Comparison of ENCODE assay signal across 9 cellular contexts in genomic region chr6:71190809-71191208, GRCh38.
DNase-seq lines count a peak whose midpoint lies in the region; ATAC-seq and TF ChIP-seq lines count a peak whose summit lies in the region.
"Had no signal": no experiment of that assay in that cellular context is flagged by ENCODE, and none has a peak within 500 bp of the region (broad histone marks: within the 10 kb centered on the region; RNA-seq: fewer than 3 reads in every experiment).

No MANE protein-coding gene starts in this region.

- no peak overlapping the region for H2AFZ ChIP-seq in OCI-LY7 (ENCODE audit: low read length)

- WGBS in esophagus muscularis mucosa, result 19% methylated on average over 3 of the region's 3 CpGs
- 3 to 10% (median 7%) methylated on average over 3 of the region's 3 CpGs for WGBS in spleen, 5 donors

- CTCF ChIA-PET in OCI-LY7 (lab: Charles Lee; ENCODE audit: unreplicated experiment), result no interaction called here
- CTCF ChIA-PET in activated naive CD4-positive, alpha-beta T cell treated with anti-CD3 and anti-CD28 coated beads for 36 hours (lab: Charles Lee), result interaction anchor here (0.5 to 1.9 kb wide), 5 partner anchors 151 to 569 kb away, joined by 3 to 10 read pairs (median 4); no protein-coding TSS in a partner anchor

- no peaks in the 10 kb centered on the region for H3K9me2 ChIP-seq in OCI-LY7 (ENCODE audit: insufficient read depth, low read length)

- peaks cover 4% of the 10 kb centered on the region for H3K27me3 Mint-ChIP-seq in activated naive CD4-positive, alpha-beta T cell treated with anti-CD3 and anti-CD28 coated beads for 36 hours (ENCODE audit: low read depth)

- no peaks in the 10 kb centered on the region for H3K4me1 Mint-ChIP-seq in activated naive CD4-positive, alpha-beta T cell treated with anti-CD3 and anti-CD28 coated beads for 36 hours (ENCODE audit: low read depth)

- H3K9me3 Mint-ChIP-seq in activated naive CD4-positive, alpha-beta T cell treated with anti-CD3 and anti-CD28 coated beads for 36 hours, result no peaks in the 10 kb centered on the region

- H3K4me2 ChIP-seq in OCI-LY7 (ENCODE audit: low read length), result no peak overlapping the region

- no peak for ATAC-seq in sciatic nerve

- no peak overlapping the region for H3K4me3 ChIP-seq in OCI-LY7 (ENCODE audit: low read depth, low read length, poor library complexity, severe bottlenecking)
- no peak overlapping the region for H3K4me3 ChIP-seq in esophagus muscularis mucosa
- no peak overlapping the region for H3K4me3 ChIP-seq in spleen

- no peak overlapping the region for H3K4me3 Mint-ChIP-seq in activated naive CD4-positive, alpha-beta T cell treated with anti-CD3 and anti-CD28 coated beads for 36 hours

- H3K27me3 ChIP-seq in esophagus muscularis mucosa (no peaks in the 10 kb centered on the region), spleen (replicated peaks in 1 of 7) (no peaks in the 10 kb centered on the region)

- TF ChIP-seq POLR2A in esophagus muscularis mucosa (IDR thresholded peaks at IDR 0.05; ENCODE audit: low read depth), result no peak
- TF ChIP-seq POLR2A in spleen (IDR thresholded peaks at IDR 0.05), result no peak

- H3K27ac ChIP-seq in OCI-LY7 (ENCODE audit: low read depth, low read length, poor library complexity, severe bottlenecking), result no peak overlapping the region
- H3K27ac ChIP-seq in esophagus muscularis mucosa (replicated peaks in 1 of 4), result no peak overlapping the region
- H3K27ac ChIP-seq in spleen, result no peak overlapping the region

- H3K27ac Mint-ChIP-seq in activated naive CD4-positive, alpha-beta T cell treated with anti-CD3 and anti-CD28 coated beads for 36 hours, result no peak overlapping the region

- peak; percentile 39 for DNase-seq in NCI-H82 (lab: John Stamatoyannopoulos, UW)
- no peak for DNase-seq in NCI-H82 treated with DMSO at 0.1 percent for 48 hours (lab: John Stamatoyannopoulos, UW; ENCODE audit: unreplicated experiment)
- DNase-seq in OCI-LY7 (ENCODE audit: low spot score), result peak; percentile 67
- DNase-seq in esophagus muscularis mucosa (ENCODE audit: extremely low spot score), result no peak
- DNase-seq in spleen, result no peak
- DNase-seq in activated naive CD4-positive, alpha-beta T cell treated with anti-CD3 and anti-CD28 coated beads for 36 hours, result no peak
- DNase-seq in anterior cingulate cortex (lab: John Stamatoyannopoulos, UW), result no peak
- no peak for DNase-seq in sciatic nerve (ENCODE audit: low spot score)
- DNase-seq: stimulated activated CD4-positive, alpha-beta T cell treated with anti-CD3 and anti-CD28 coated beads, Interleukin-15, amount 100 ng/mL, for 24 hours had no signal

- no peaks in the 10 kb centered on the region for H4K20me1 ChIP-seq in OCI-LY7 (ENCODE audit: insufficient read depth, low read length)

- no TSS peak for BruUV-seq in OCI-LY7 (replicated peaks; lab: Mats Ljungman, UMichigan)

- TF ChIP-seq CTCF in OCI-LY7 (conservative IDR thresholded peaks at IDR 0.05; ENCODE audit: low read length) (peak; percentile 87), esophagus muscularis mucosa (IDR thresholded peaks at IDR 0.05) (peak; percentile 18 to 28 (median 23)), spleen (IDR thresholded peaks at IDR 0.05 in 8 of 11, conservative IDR thresholded peaks at IDR 0.05 in 3 of 11) (peak in 7 of 11 experiments; percentile 29 to 55 (median 40))

- TF ChIP-seq EP300 in esophagus muscularis mucosa (IDR thresholded peaks at IDR 0.05), result no peak

- H3K9me3 ChIP-seq in OCI-LY7 (ENCODE audit: low read length) (no peaks in the 10 kb centered on the region), esophagus muscularis mucosa (no peaks in the 10 kb centered on the region), spleen (no peaks in the 10 kb centered on the region)

- intact Hi-C loops in OCI-LY7 (cut with micrococcal nuclease; ENCODE audit: unreplicated experiment), result loop anchor here (1.0 kb wide), 1 partner anchor 158 kb away; no protein-coding TSS in a partner anchor
- intact Hi-C loops in esophagus muscularis mucosa (cut with DNase I), result loop anchor here (2.0 kb wide), 1 partner anchor 158 kb away; no protein-coding TSS in a partner anchor
- intact Hi-C loops in spleen (cut with DNase I; ENCODE audit: low total_unique reads), result loop anchor here (5.0 kb wide), 1 partner anchor 156 kb away; no protein-coding TSS in a partner anchor
- intact Hi-C loops in activated naive CD4-positive, alpha-beta T cell treated with anti-CD3 and anti-CD28 coated beads for 36 hours (cut with micrococcal nuclease), result loop anchor here (1.0 to 10.0 kb wide), 2 partner anchors 158 to 894 kb away; no protein-coding TSS in a partner anchor
- intact Hi-C loops in sciatic nerve (cut with DNase I), result no loop called here

- POLR2A ChIA-PET in OCI-LY7 (lab: Charles Lee), result interaction anchor here (0.6 kb wide), 1 partner anchor 156 kb away, joined by 3 read pairs; no protein-coding TSS in a partner anchor

- H3K36me3 ChIP-seq in OCI-LY7 (ENCODE audit: insufficient read depth, low read length) (no peaks in the 10 kb centered on the region), esophagus muscularis mucosa (no peaks in the 10 kb centered on the region), spleen (no peaks in the 10 kb centered on the region)

- no peaks in the 10 kb centered on the region for H3K79me2 ChIP-seq in OCI-LY7 (ENCODE audit: insufficient read depth, low read depth, low read length)

- no peaks in the 10 kb centered on the region for H3K4me1 ChIP-seq in OCI-LY7 (ENCODE audit: insufficient read depth, low read length, poor library complexity, severe bottlenecking)
- H3K4me1 ChIP-seq in esophagus muscularis mucosa, result no peaks in the 10 kb centered on the region
- H3K4me1 ChIP-seq in spleen, result peaks cover 0 to 3% (median 0%) of the 10 kb centered on the region in 6 donors

- no peaks in the 10 kb centered on the region for H3K36me3 Mint-ChIP-seq in activated naive CD4-positive, alpha-beta T cell treated with anti-CD3 and anti-CD28 coated beads for 36 hours (ENCODE audit: low read depth)

Comparison
In these comparisons a context has a peak if more than half of its experiments do, and no peak if none do; other contexts are left out.
1. DNase-seq: peak in NCI-H82 (single experiment) and OCI-LY7 (single experiment); none in NCI-H82 treated with DMSO at 0.1 percent for 48 hours (single experiment), esophagus muscularis mucosa (single experiment), spleen (single experiment), activated naive CD4-positive, alpha-beta T cell treated with anti-CD3 and anti-CD28 coated beads for 36 hours (single experiment), anterior cingulate cortex (0 of 58) and sciatic nerve (single experiment).
2. CTCF ChIP-seq: peak in every context shown above with its lines; median percentile 87 in OCI-LY7; 40 in spleen; 23 in esophagus muscularis mucosa.